In the genomic region with DNA sequence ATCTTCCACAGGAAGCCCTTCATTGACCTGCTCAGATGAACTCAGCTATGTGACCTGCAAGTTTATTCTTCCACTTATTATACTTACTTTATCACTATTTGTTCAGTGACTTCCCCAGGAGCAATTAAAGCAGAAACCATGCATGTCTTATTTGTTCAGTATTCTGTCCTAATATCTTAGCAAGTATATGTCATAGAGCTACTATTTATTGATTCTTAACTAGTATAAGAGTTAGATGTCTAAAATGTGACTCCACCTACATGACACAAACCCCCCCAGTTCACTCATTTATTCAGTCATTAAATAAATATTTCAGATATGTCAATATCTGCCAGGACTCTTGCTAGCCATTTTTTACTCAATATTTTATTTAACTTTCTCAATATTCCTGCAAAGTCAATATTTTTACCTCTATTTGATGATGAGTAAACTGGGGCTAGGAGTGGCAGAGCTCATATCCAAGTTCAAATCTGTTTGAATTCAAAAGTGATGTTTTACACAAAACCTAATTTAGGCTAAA, we compare ENCODE assay signal across 32 cellular contexts.
"Had no signal": no experiment of that assay in that cellular context is flagged by ENCODE, and none has a peak within 500 bp of the region (broad histone marks: within the 10 kb centered on the region; RNA-seq: fewer than 3 reads in every experiment).

No MANE protein-coding gene starts in this region.

- H3K4me1 ChIP-seq: breast epithelium, esophagus squamous epithelium, lower lobe of right lung, parathyroid adenoma, psoas muscle, right atrium auricular region, spleen, tibial nerve had no signal

- H3K27ac Mint-ChIP-seq: activated CD4-positive, alpha-beta T cell treated with anti-CD3 and anti-CD28 coated beads, Interleukin-2, amount 10 ng/mL, durations not matched to agents 7 days and 5 days; activated CD8-positive, alpha-beta memory T cell treated with anti-CD3 and anti-CD28 coated beads, Interleukin-2, amount 10 ng/mL, durations not matched to agents 7 days and 5 days; activated CD8-positive, alpha-beta T cell treated with anti-CD3 and anti-CD28 coated beads, Interleukin-2, amount 10 ng/mL, durations not matched to agents 7 days and 5 days; activated naive CD4-positive, alpha-beta T cell treated with anti-CD3 and anti-CD28 coated beads, Interleukin-2, amount 50 U/mL, for 24 hours; activated naive CD8-positive, alpha-beta T cell treated with anti-CD3 and anti-CD28 coated beads, Interleukin-2, amount 50 U/mL, for 24 hours; activated T-helper 2 cell treated with anti-CD3 and anti-CD28 coated beads, Interferon-gamma antibody, Interleukin-2, Interleukin-4, amounts not matched to agents 10 μg/mL and 5 μg/mL and 100 μg/mL, durations not matched to agents 14 hours and 24 hours and 36 hours; natural killer cell; neural progenitor cell; T-helper 17 cell had no signal

- H3K9me3 Mint-ChIP-seq: activated CD4-positive, alpha-beta T cell treated with anti-CD3 and anti-CD28 coated beads, Interleukin-2, amount 10 ng/mL, durations not matched to agents 7 days and 5 days; activated naive CD8-positive, alpha-beta T cell treated with anti-CD3 and anti-CD28 coated beads, Interleukin-2, amount 50 U/mL, for 24 hours; activated T-helper 2 cell treated with anti-CD3 and anti-CD28 coated beads, Interferon-gamma antibody, Interleukin-2, Interleukin-4, amounts not matched to agents 10 μg/mL and 5 μg/mL and 100 μg/mL, durations not matched to agents 14 hours and 24 hours and 36 hours had no signal

- H2AFZ ChIP-seq: neural progenitor cell, parathyroid adenoma had no signal

- H3K9ac ChIP-seq: neural progenitor cell, parathyroid adenoma had no signal

- H3K27ac ChIP-seq: breast epithelium, epithelial cell of prostate, esophagus squamous epithelium, lower lobe of right lung, neural progenitor cell, parathyroid adenoma, psoas muscle, right atrium auricular region, spleen, tibial nerve, WERI-Rb-1 had no signal

- ATAC-seq: activated CD4-positive, CD25-positive, alpha-beta regulatory T cell treated with anti-CD3 and anti-CD28 coated beads, Interleukin-2, amount 50 U/mL, for 24 hours; activated CD8-positive, alpha-beta memory T cell treated with anti-CD3 and anti-CD28 coated beads, Interleukin-2, amount 10 ng/mL, durations not matched to agents 7 days and 5 days; activated CD8-positive, alpha-beta T cell treated with anti-CD3 and anti-CD28 coated beads, Interleukin-2, amount 10 ng/mL, durations not matched to agents 7 days and 5 days; activated naive CD8-positive, alpha-beta T cell treated with anti-CD3 and anti-CD28 coated beads, Interleukin-2, amount 50 U/mL, for 24 hours; left lobe of liver; lower lobe of right lung; natural killer cell; psoas muscle; T-helper 17 cell had no signal

- H3K79me2 ChIP-seq: parathyroid adenoma had no signal

- H3K9me3 ChIP-seq: breast epithelium, esophagus squamous epithelium, lower lobe of right lung, psoas muscle, right atrium auricular region had no signal

- DNase-seq: activated CD4-positive, alpha-beta T cell treated with anti-CD3 and anti-CD28 coated beads, Interleukin-2, amount 10 ng/mL, durations not matched to agents 7 days and 5 days; activated CD8-positive, alpha-beta memory T cell treated with anti-CD3 and anti-CD28 coated beads, Interleukin-2, amount 10 ng/mL, durations not matched to agents 7 days and 5 days; activated CD8-positive, alpha-beta T cell treated with anti-CD3 and anti-CD28 coated beads, Interleukin-2, amount 10 ng/mL, durations not matched to agents 7 days and 5 days; activated naive CD8-positive, alpha-beta T cell treated with anti-CD3 and anti-CD28 coated beads, Interleukin-2, amount 50 U/mL, for 24 hours; activated T-cell treated with anti-CD3 and anti-CD28 coated beads, Interleukin-2, amount 50 U/mL, for 48 hours; amygdala; central memory CD4-positive, alpha-beta T cell; effector CD4-positive, alpha-beta T cell; esophagus squamous epithelium; kidney glomerular epithelial cell; lower lobe of right lung; mesendoderm; natural killer cell; occipital lobe; psoas muscle; spleen; stimulated activated naive CD4-positive, alpha-beta T cell; T-helper 17 cell; T1000; WERI-Rb-1 had no signal

- H3K4me2 ChIP-seq: neural progenitor cell had no signal

- H3K36me3 ChIP-seq: breast epithelium, esophagus squamous epithelium, lower lobe of right lung, neural progenitor cell, right atrium auricular region, spleen, tibial nerve, WERI-Rb-1 had no signal

- H3K27me3 ChIP-seq: breast epithelium, esophagus squamous epithelium, neural progenitor cell, right atrium auricular region, tibial nerve had no signal

- H3K4me1 Mint-ChIP-seq: activated CD4-positive, alpha-beta T cell treated with anti-CD3 and anti-CD28 coated beads, Interleukin-2, amount 10 ng/mL, durations not matched to agents 7 days and 5 days; activated CD8-positive, alpha-beta memory T cell treated with anti-CD3 and anti-CD28 coated beads, Interleukin-2, amount 10 ng/mL, durations not matched to agents 7 days and 5 days; activated naive CD4-positive, alpha-beta T cell treated with anti-CD3 and anti-CD28 coated beads, Interleukin-2, amount 50 U/mL, for 24 hours; activated naive CD8-positive, alpha-beta T cell treated with anti-CD3 and anti-CD28 coated beads, Interleukin-2, amount 50 U/mL, for 24 hours; natural killer cell; T-helper 17 cell had no signal

- H3K4me3 Mint-ChIP-seq: activated CD4-positive, alpha-beta T cell treated with anti-CD3 and anti-CD28 coated beads, Interleukin-2, amount 10 ng/mL, durations not matched to agents 7 days and 5 days; activated CD8-positive, alpha-beta memory T cell treated with anti-CD3 and anti-CD28 coated beads, Interleukin-2, amount 10 ng/mL, durations not matched to agents 7 days and 5 days; activated CD8-positive, alpha-beta T cell treated with anti-CD3 and anti-CD28 coated beads, Interleukin-2, amount 10 ng/mL, durations not matched to agents 7 days and 5 days; activated naive CD4-positive, alpha-beta T cell treated with anti-CD3 and anti-CD28 coated beads, Interleukin-2, amount 50 U/mL, for 24 hours; activated naive CD8-positive, alpha-beta T cell treated with anti-CD3 and anti-CD28 coated beads, Interleukin-2, amount 50 U/mL, for 24 hours; natural killer cell; neural progenitor cell; T-helper 17 cell had no signal

- H3K27me3 Mint-ChIP-seq: activated CD8-positive, alpha-beta memory T cell treated with anti-CD3 and anti-CD28 coated beads, Interleukin-2, amount 10 ng/mL, durations not matched to agents 7 days and 5 days had no signal

- H3K36me3 Mint-ChIP-seq: activated CD8-positive, alpha-beta memory T cell treated with anti-CD3 and anti-CD28 coated beads, Interleukin-2, amount 10 ng/mL, durations not matched to agents 7 days and 5 days; activated naive CD4-positive, alpha-beta T cell treated with anti-CD3 and anti-CD28 coated beads, Interleukin-2, amount 50 U/mL, for 24 hours; natural killer cell; neural progenitor cell had no signal

- FAIRE-seq: frontal cortex, urothelium cell line had no signal

- H3K4me3 ChIP-seq: breast epithelium, esophagus squamous epithelium, lower lobe of right lung, neural progenitor cell, psoas muscle, right atrium auricular region, spleen, tibial nerve had no signal
